24 cellular contexts compared by ENCODE assay signal in genomic region chr1:53025778-53026131, GRCh38. TPM values are rescaled to one million over a fixed set of nuclear protein-coding genes. Genes with fewer than 3 reads are reported as not detected.
A peak's percentile ranks its signal among the peaks of the same experiment; 100 is the strongest.
DNase-seq lines count a peak whose midpoint lies in the region; ATAC-seq and TF ChIP-seq lines count a peak whose summit lies in the region.
"Had no signal": no experiment of that assay in that cellular context is flagged by ENCODE, and none has a peak within 500 bp of the region (broad histone marks: within the 10 kb centered on the region; RNA-seq: fewer than 3 reads in every experiment).

No MANE protein-coding gene starts in this region.

- intact Hi-C loops in right lobe of liver (cut with DNase I): loop anchor here in 1 of 2 donors (10.0 kb wide), 1 partner anchor 149 kb away; no protein-coding TSS in a partner anchor
- intact Hi-C loops in left colon (cut with DNase I, micrococcal nuclease): no loop called here

- CTCF ChIA-PET in HEK293 (lab: Yijun Ruan, JAX): no interaction called here

- POLR2A ChIA-PET in HEK293 (lab: Yijun Ruan, JAX): no interaction called here

- TF ChIP-seq CTCF in HEK293 (tag by site-specific recombination; IDR thresholded peaks at IDR 0.05) (no peak), gastroesophageal sphincter (IDR thresholded peaks at IDR 0.05) (no peak), right lobe of liver (IDR thresholded peaks at IDR 0.05) (no peak)

- 21 to 31% methylated on average over 1 of the region's 1 CpG for WGBS in gastroesophageal sphincter (ENCODE audit: low coverage in 1 of 2), 2 donors
- 25% methylated on average over 1 of the region's 1 CpG for WGBS in right lobe of liver (ENCODE audit: insufficient coverage, low coverage, low lambda C conversion rate, missing lambda C conversion rate)

- no peaks in the 10 kb centered on the region for H3K27me3 ChIP-seq in gastroesophageal sphincter
- no peaks in the 10 kb centered on the region for H3K27me3 ChIP-seq in right lobe of liver
- H3K27me3 ChIP-seq in stomach smooth muscle (ENCODE audit: control insufficient read depth in 1 of 2, insufficient read depth in 2 of 2, low read length in 2 of 2): no peaks in the 10 kb centered on the region
- H3K27me3 ChIP-seq: BE2C had no signal

- no peaks in the 10 kb centered on the region for H3K9me3 ChIP-seq in HEK293 (ENCODE audit: control insufficient read depth, insufficient read depth, low read depth, low read length)
- H3K9me3 ChIP-seq in gastroesophageal sphincter: no peaks in the 10 kb centered on the region
- no peaks in the 10 kb centered on the region for H3K9me3 ChIP-seq in right lobe of liver
- no peaks in the 10 kb centered on the region for H3K9me3 ChIP-seq in stomach smooth muscle (ENCODE audit: control insufficient read depth in 2 of 2, low read length in 2 of 2)
- H3K9me3 ChIP-seq: BE2C had no signal

- peak overlapping the region in 1 of 2 donors; percentile 37 for H3K9ac ChIP-seq in stomach smooth muscle (ENCODE audit: low read length in 2 of 2)

- H3K36me3 ChIP-seq in HEK293 (ENCODE audit: control insufficient read depth in 2 of 2, insufficient read depth in 1 of 2, low read length in 2 of 2) (peaks cover 0 to 9% of the 10 kb centered on the region in 2 experiments; a peak in 2 of 3 replicates), gastroesophageal sphincter (peaks cover 0 to 33% of the 10 kb centered on the region in 2 donors), right lobe of liver (peaks cover 0 to 53% (median 17%) of the 10 kb centered on the region in 4 donors), stomach smooth muscle (ENCODE audit: control insufficient read depth in 2 of 2, insufficient read depth in 2 of 2, low read length in 2 of 2) (peaks cover 2 to 3% of the 10 kb centered on the region in 2 donors)
- H3K36me3 ChIP-seq: BE2C had no signal

- TF ChIP-seq POLR2A in gastroesophageal sphincter (IDR thresholded peaks at IDR 0.05) (no peak), right lobe of liver (IDR thresholded peaks at IDR 0.05) (no peak)

- no peak overlapping the region for H3K27ac ChIP-seq in HEK293 (ENCODE audit: extremely low read depth, low read depth, low read length)
- peak overlapping the region in 3 of 4 donors; percentile 58 to 64 (median 60) for H3K27ac ChIP-seq in gastroesophageal sphincter
- peak overlapping the region in 2 of 3 donors; percentile 31 to 52 for H3K27ac ChIP-seq in right lobe of liver
- peak overlapping the region; percentile 91 for H3K27ac ChIP-seq in stomach smooth muscle (ENCODE audit: low read length)
- H3K27ac ChIP-seq: SK-N-MC had no signal

- no peak overlapping the region for H3K4me3 ChIP-seq in HEK293 (ENCODE audit: low read depth, low read length)
- H3K4me3 ChIP-seq in gastroesophageal sphincter: no peak overlapping the region
- no peak overlapping the region for H3K4me3 ChIP-seq in right lobe of liver
- H3K4me3 ChIP-seq in stomach smooth muscle (ENCODE audit: low read length in 2 of 2): peak overlapping the region in 1 of 2 donors; percentile 2
- H3K4me3 ChIP-seq: SK-N-MC had no signal

- TF ChIP-seq EP300 in gastroesophageal sphincter (IDR thresholded peaks at IDR 0.05): no peak

- H3K4me1 ChIP-seq in HEK293 (ENCODE audit: control insufficient read depth, insufficient read depth, low read length) (no peaks in the 10 kb centered on the region; the same call in 1 of the 2 replicates), gastroesophageal sphincter (peaks cover 0 to 14% (median 0%) of the 10 kb centered on the region in 3 donors), right lobe of liver (peaks cover 0 to 32% (median 11%) of the 10 kb centered on the region in 4 donors), stomach smooth muscle (ENCODE audit: control insufficient read depth, insufficient read depth, low read length) (peaks cover 15% of the 10 kb centered on the region)
- H3K4me1 ChIP-seq: BE2C had no signal

- DNase-seq in right lobe of liver (no peak), left colon (no peak)
- DNase-seq: activated CD4-positive, alpha-beta T cell treated with anti-CD3 and anti-CD28 coated beads for 1 hour; activated CD8-positive, alpha-beta T cell treated with anti-CD3 and anti-CD28 coated beads for 36 hours; activated effector memory CD4-positive, alpha-beta T cell treated with Interleukin-2 at 50 U/mL for 16 hours; activated T-cell treated with anti-CD3 and anti-CD28 coated beads for 4 hours; BE2C; DMS79; effector CD8-positive, alpha-beta T cell; GF-D8; Kasumi-1; natural killer cell; NCI-H1694; NCI-H526; stimulated activated naive CD8-positive, alpha-beta T cell treated with anti-CD3 and anti-CD28 coated beads, Interleukin-15, amount 100 ng/mL, for 72 hours had no signal

- ATAC-seq in gastroesophageal sphincter (no peak), right lobe of liver (no peak), GM18511 (IDR thresholded peaks at IDR 0.05; ENCODE audit: unreplicated experiment) (no peak), left colon (no peak), HG02870 (IDR thresholded peaks at IDR 0.05; ENCODE audit: unreplicated experiment) (no peak), GM18867 (IDR thresholded peaks at IDR 0.05; ENCODE audit: unreplicated experiment) (no peak)
- ATAC-seq: activated CD8-positive, alpha-beta T cell treated with anti-CD3 and anti-CD28 coated beads for 36 hours; natural killer cell; stimulated activated naive CD8-positive, alpha-beta T cell treated with anti-CD3 and anti-CD28 coated beads, Interleukin-15, amount 100 ng/mL, for 72 hours had no signal

TF ChIP-seq in HEK293, 187 proteins besides CTCF, POLR2A, EP300 and RAD21:
- TF ChIP-seq ZNF223 (tag by site-specific recombination; IDR thresholded peaks at IDR 0.05) (0 out of 2 replicates have a peak, but pooled peaks have one; percentile 14), GFI1B (tag by site-specific recombination; IDR thresholded peaks at IDR 0.05) (no peak), ELK4 (IDR thresholded peaks at IDR 0.05; ENCODE audit: borderline replicate concordance, low read depth, low read length) (no peak), ZNF24 (tag by site-specific recombination; IDR thresholded peaks at IDR 0.05) (no peak), TSHZ1 (tag by site-specific recombination; IDR thresholded peaks at IDR 0.05; ENCODE audit: borderline replicate concordance) (no peak), ZNF501 (tag by site-specific recombination; IDR thresholded peaks at IDR 0.05) (no peak)

RNA-seq across cellular contexts. Expression of gene PODN, which starts 36.3 kb away (rescaled TPM):
- total RNA-seq in gastroesophageal sphincter (100 to 1,000 TPM in 3 of 4 donors, 10 to 100 TPM in 1; 60.4 to 170 (median 125) TPM), right lobe of liver (1 to 10 TPM; 2.8 to 9.8 (median 5.1) TPM), left colon (10 to 100 TPM in 1 of 2 donors, 1 to 10 TPM in 1; 6.2 to 22.0 TPM)
- total RNA-seq: A673; activated CD8-positive, alpha-beta T cell treated with anti-CD3 and anti-CD28 coated beads for 36 hours; kidney epithelial cell had no signal
